ENCODE assay signal across 8 cellular contexts in the genomic region with DNA sequence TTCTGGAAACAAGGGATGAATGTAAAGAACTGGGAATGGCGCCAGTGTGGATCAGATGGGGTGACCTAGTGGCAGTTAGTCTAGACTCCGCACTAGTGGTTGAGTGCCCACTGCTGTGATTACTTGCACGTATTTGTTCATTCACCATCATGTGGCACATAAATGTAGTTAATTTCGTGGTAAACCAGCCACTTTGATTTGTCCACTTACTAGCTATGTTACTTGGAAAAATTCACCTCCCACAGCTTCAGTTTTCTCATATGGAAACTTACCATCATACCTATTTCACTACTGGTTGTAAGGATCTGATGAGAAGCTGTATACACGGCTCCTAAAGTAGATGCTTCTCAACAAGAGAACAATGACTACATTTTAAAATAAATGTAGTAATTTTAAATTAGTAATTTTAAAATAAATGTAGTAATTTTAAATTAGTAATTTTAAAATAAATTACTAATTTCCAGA. TPM values are rescaled to one million over a fixed set of nuclear protein-coding genes. Genes with fewer than 3 reads are reported as not detected.
DNase-seq lines count a peak whose midpoint lies in the region; ATAC-seq and TF ChIP-seq lines count a peak whose summit lies in the region.

No MANE protein-coding gene starts in this region.

- POLR2A ChIA-PET in AG04449 (lab: Yijun Ruan, JAX) = no interaction called here

- no peaks in the 10 kb centered on the region for H3K79me1 ChIP-seq in mesenchymal stem cell (replicated peaks; ENCODE audit: low read length, poor library complexity, severe bottlenecking)

- H2BK15ac ChIP-seq in mesenchymal stem cell (ENCODE audit: low read depth, poor library complexity, severe bottlenecking) = no peak overlapping the region

- no peak overlapping the region for H3K18ac ChIP-seq in mesenchymal stem cell (ENCODE audit: low read depth in 1 of 2, low read length in 2 of 2)

- CTCF ChIA-PET in AG04449 (lab: Yijun Ruan, JAX) = interaction anchor here (0.8 kb wide), 1 partner anchor 20 kb away, joined by 3 read pairs; no protein-coding TSS in a partner anchor

- no peak overlapping the region for H2AK5ac ChIP-seq in mesenchymal stem cell (ENCODE audit: low read length, severe bottlenecking)

- no peak overlapping the region for H2BK5ac ChIP-seq in mesenchymal stem cell (ENCODE audit: low read depth, low read length, poor library complexity, severe bottlenecking)

- H3K4me3 ChIP-seq in AG04449 (ENCODE audit: low read depth, low read length) = peak overlapping the region; percentile 65
- H3K4me3 ChIP-seq in mesenchymal stem cell (ENCODE audit: insufficient read depth in 1 of 2, low read depth in 1 of 2, low read length in 2 of 2) = peak overlapping the region in 1 of 2 experiments; percentile 80

- H3K4ac ChIP-seq in mesenchymal stem cell (ENCODE audit: low read depth in 1 of 2, low read length in 2 of 2) = no peak overlapping the region

- H3K36me3 ChIP-seq in mesenchymal stem cell (ENCODE audit: control insufficient read depth in 1 of 2, insufficient read depth in 2 of 2, low read depth in 1 of 2, low read length in 2 of 2) = peaks cover 0 to 6% of the 10 kb centered on the region in 2 experiments

- H3K27ac ChIP-seq in angular gyrus (ENCODE audit: low read depth, low read length) (peak overlapping the region; percentile 82), mesenchymal stem cell (ENCODE audit: low read length, poor library complexity, severe bottlenecking) (no peak overlapping the region)

- no peak overlapping the region for H3K4me2 ChIP-seq in mesenchymal stem cell (ENCODE audit: low read length, poor library complexity, severe bottlenecking)

- H3K9me3 ChIP-seq in mesenchymal stem cell (ENCODE audit: control insufficient read depth, low read length) = no peaks in the 10 kb centered on the region

- no peak overlapping the region for H2BK12ac ChIP-seq in mesenchymal stem cell (ENCODE audit: low read length in 2 of 2)

- no peak for TF ChIP-seq CTCF in AG04449 (IDR thresholded peaks at IDR 0.05; ENCODE audit: insufficient read depth, low read length, missing control alignments)

- H2AFZ ChIP-seq in mesenchymal stem cell (ENCODE audit: low read depth, low read length) = peak overlapping the region; percentile 3

- H3K4me1 ChIP-seq in mesenchymal stem cell (ENCODE audit: control insufficient read depth, insufficient read depth, low read depth, low read length) = no peaks in the 10 kb centered on the region

- peak overlapping the region; percentile 91 for H3K9ac ChIP-seq in mesenchymal stem cell (ENCODE audit: low read length)

- no peak overlapping the region for H4K91ac ChIP-seq in mesenchymal stem cell (ENCODE audit: low read length)

- H2BK120ac ChIP-seq in mesenchymal stem cell (ENCODE audit: low read depth, low read length) = no peak overlapping the region

- DNase-seq in AG04449 (ENCODE audit: low read depth, low spot score) = no peak
- no peak for DNase-seq in mesenchymal stem cell
- no peak for DNase-seq in superior temporal gyrus (ENCODE audit: extremely low spot score)
- DNase-seq in NCI-H1417 (lab: John Stamatoyannopoulos, UW) = no peak

- H4K8ac ChIP-seq in mesenchymal stem cell (ENCODE audit: low read length) = peak overlapping the region; percentile 16

- H3K27me3 ChIP-seq in mesenchymal stem cell (ENCODE audit: control insufficient read depth in 1 of 2, insufficient read depth in 1 of 2, low read length in 2 of 2) = no peaks in the 10 kb centered on the region

- H3K23ac ChIP-seq in mesenchymal stem cell (ENCODE audit: low read length in 2 of 2) = no peak overlapping the region

- no peak overlapping the region for H3K14ac ChIP-seq in mesenchymal stem cell (ENCODE audit: low read length in 2 of 2)

- WGBS in mesenchymal stem cell = no CpG with 5 or more reads among the region's 5 CpGs

- ATAC-seq in GM21737 (IDR thresholded peaks at IDR 0.05; ENCODE audit: unreplicated experiment) (peak; percentile 22), HG03280 (IDR thresholded peaks at IDR 0.05; ENCODE audit: unreplicated experiment) (no peak), HG03159 (IDR thresholded peaks at IDR 0.05; ENCODE audit: unreplicated experiment) (no peak)

RNA-seq across cellular contexts. Expression of gene DYNLT3, which starts 0.4 kb away (rescaled TPM):
- 24.0 TPM for polyA plus RNA-seq in mesenchymal stem cell (2013, experiment 1 of 2)
- 25.5 TPM for polyA plus RNA-seq in mesenchymal stem cell (2013, experiment 2 of 2)
